8 cellular contexts compared by ENCODE assay signal in the genomic region with DNA sequence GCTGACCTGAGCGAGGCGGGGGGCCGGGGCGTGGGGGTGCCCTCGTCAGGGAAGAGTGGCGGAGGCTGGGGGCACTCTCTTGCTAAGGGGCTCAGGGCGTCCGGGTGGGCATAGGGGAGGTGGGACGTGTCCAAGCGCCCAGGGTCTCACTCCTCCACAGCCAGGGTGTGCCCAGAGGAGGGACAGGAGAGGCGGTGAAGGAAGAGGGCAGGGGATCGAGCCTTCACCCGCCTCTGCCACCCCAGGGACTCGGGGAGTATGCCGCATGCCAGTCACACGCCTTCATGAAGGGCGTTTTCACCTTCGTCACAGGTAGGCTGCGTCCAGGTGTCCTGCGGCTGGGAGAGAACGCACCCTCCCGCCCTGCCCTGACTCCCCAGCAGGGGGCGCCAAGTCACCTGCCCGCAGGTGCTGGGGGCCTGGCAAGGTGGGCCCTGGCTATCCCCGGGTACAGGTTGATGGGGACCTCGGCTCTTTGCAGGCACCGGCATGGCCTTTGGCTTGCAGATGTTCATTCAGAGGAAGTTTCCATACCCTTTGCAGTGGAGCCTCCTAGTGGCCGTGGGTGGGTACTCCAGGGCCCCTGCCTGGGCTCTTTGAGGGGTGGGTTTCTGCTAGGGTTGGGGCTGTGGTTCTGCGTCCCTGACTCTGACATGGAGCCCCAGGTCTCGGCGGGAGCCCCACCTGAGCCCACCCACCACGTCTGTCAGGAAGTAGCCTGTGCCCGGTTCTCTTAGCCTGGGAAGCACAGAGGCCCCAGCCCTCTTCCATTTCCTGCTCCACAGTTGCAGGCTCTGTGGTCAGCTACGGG. TPM values are rescaled to one million over a fixed set of nuclear protein-coding genes. Genes with fewer than 3 reads are reported as not detected.
DNase-seq lines count a peak whose midpoint lies in the region; ATAC-seq and TF ChIP-seq lines count a peak whose summit lies in the region.

No MANE protein-coding gene starts in this region.

- DNase-seq in AG10803 (ENCODE audit: low read depth), result no peak
- DNase-seq in NAMALWA (ENCODE audit: low spot score), result peak; percentile 82
- DNase-seq in cardiac fibroblast (ENCODE audit: low read depth in 2 of 2), result peak; percentile 34 to 45
- DNase-seq in stimulated activated CD4-positive, alpha-beta T cell treated with anti-CD3 and anti-CD28 coated beads, TNF-alpha, amount 100 ng/mL, for 24 hours (ENCODE audit: low read depth in 3 of 3), result peak in 2 of 3 experiments; percentile 48 to 64
- DNase-seq in NCI-H524 treated with DMSO at 0.1 percent for 48 hours (lab: John Stamatoyannopoulos, UW), result no peak

- H3K4me3 ChIP-seq in AG10803 (ENCODE audit: low read length) (peak overlapping the region; percentile 97), WI38 (ENCODE audit: low read depth, low read length) (peak overlapping the region; percentile 85), cardiac fibroblast (replicated peaks in 1 of 2; ENCODE audit: low read depth in 2 of 2, low read length in 2 of 2) (peak overlapping the region; percentile 92 to 99), liver (ENCODE audit: low read depth in 1 of 3, low read length in 3 of 3) (peak overlapping the region; percentile 67 to 78 (median 75))

- H3K9me3 ChIP-seq in liver (ENCODE audit: control insufficient read depth in 4 of 4, low read length in 3 of 4), result no peaks in the 10 kb centered on the region

- H3K36me3 ChIP-seq in liver (ENCODE audit: control insufficient read depth in 4 of 4, insufficient read depth in 3 of 4, low read depth in 1 of 4, low read length in 3 of 4), result peaks cover 0 to 2% (median under 1%) of the 10 kb centered on the region in 4 donors

- no peaks in the 10 kb centered on the region for H3K27me3 ChIP-seq in liver (ENCODE audit: control insufficient read depth in 4 of 4, insufficient read depth in 4 of 4, low read length in 3 of 4)

- WGBS in liver, result 6% methylated on average over 34 of the region's 34 CpGs

- TF ChIP-seq CTCF in AG10803 (conservative IDR thresholded peaks at IDR 0.05; ENCODE audit: low read length) (peak; percentile 79), WI38 (IDR thresholded peaks at IDR 0.05; ENCODE audit: low read depth, low read length) (peak; percentile 98), cardiac fibroblast (IDR thresholded peaks at IDR 0.05; ENCODE audit: low read depth, low read length) (peak; percentile 86), liver (IDR thresholded peaks at IDR 0.05; ENCODE audit: low read depth, low read length, missing input control) (peak; percentile 75)

- TF ChIP-seq RAD21 in liver (IDR thresholded peaks at IDR 0.05), result peak; percentile 72 to 76

- peaks cover 6 to 54% (median 45%) of the 10 kb centered on the region in 4 donors for H3K4me1 ChIP-seq in liver (ENCODE audit: control insufficient read depth in 4 of 4, insufficient read depth in 4 of 4, low read length in 3 of 4)

- H3K9ac ChIP-seq in liver (ENCODE audit: low read depth in 1 of 2, low read length in 2 of 2), result peak overlapping the region; percentile 60 to 67

- ATAC-seq in GM19023 (IDR thresholded peaks at IDR 0.05; ENCODE audit: unreplicated experiment), result peak; percentile 13

- peak overlapping the region; percentile 91 to 92 for H3K27ac ChIP-seq in liver (ENCODE audit: low read depth in 1 of 2, low read length in 2 of 2)

TF ChIP-seq in liver, 16 proteins besides CTCF, POLR2A, EP300 and RAD21:
- TF ChIP-seq HNF4G (IDR thresholded peaks at IDR 0.05) (no peak), EGR1 (IDR thresholded peaks at IDR 0.05; ENCODE audit: low read depth in 2 of 2) (no peak), FOXA2 (IDR thresholded peaks at IDR 0.05) (no peak), GABPA (IDR thresholded peaks at IDR 0.05 in 1 of 2, conservative IDR thresholded peaks at IDR 0.05 in 1 of 2) (peak in 1 of 2 donors; percentile 18), RXRA (IDR thresholded peaks at IDR 0.05) (no peak)
- TF ChIP-seq, protein P1, sequence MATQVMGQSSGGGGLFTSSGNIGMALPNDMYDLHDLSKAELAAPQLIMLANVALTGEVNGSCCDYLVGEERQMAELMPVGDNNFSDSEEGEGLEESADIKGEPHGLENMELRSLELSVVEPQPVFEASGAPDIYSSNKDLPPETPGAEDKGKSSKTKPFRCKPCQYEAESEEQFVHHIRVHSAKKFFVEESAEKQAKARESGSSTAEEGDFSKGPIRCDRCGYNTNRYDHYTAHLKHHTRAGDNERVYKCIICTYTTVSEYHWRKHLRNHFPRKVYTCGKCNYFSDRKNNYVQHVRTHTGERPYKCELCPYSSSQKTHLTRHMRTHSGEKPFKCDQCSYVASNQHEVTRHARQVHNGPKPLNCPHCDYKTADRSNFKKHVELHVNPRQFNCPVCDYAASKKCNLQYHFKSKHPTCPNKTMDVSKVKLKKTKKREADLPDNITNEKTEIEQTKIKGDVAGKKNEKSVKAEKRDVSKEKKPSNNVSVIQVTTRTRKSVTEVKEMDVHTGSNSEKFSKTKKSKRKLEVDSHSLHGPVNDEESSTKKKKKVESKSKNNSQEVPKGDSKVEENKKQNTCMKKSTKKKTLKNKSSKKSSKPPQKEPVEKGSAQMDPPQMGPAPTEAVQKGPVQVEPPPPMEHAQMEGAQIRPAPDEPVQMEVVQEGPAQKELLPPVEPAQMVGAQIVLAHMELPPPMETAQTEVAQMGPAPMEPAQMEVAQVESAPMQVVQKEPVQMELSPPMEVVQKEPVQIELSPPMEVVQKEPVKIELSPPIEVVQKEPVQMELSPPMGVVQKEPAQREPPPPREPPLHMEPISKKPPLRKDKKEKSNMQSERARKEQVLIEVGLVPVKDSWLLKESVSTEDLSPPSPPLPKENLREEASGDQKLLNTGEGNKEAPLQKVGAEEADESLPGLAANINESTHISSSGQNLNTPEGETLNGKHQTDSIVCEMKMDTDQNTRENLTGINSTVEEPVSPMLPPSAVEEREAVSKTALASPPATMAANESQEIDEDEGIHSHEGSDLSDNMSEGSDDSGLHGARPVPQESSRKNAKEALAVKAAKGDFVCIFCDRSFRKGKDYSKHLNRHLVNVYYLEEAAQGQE (IDR thresholded peaks at IDR 0.05), result peak; percentile 13
- TF ChIP-seq, protein P2, sequence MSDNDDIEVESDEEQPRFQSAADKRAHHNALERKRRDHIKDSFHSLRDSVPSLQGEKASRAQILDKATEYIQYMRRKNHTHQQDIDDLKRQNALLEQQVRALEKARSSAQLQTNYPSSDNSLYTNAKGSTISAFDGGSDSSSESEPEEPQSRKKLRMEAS (IDR thresholded peaks at IDR 0.05), result no peak

RNA-seq across cellular contexts. Expression of a gene that starts 0.5 kb away (rescaled TPM):
- total RNA-seq in liver, result 10 to 100 TPM; 32.2 to 58.9 TPM
- 10 to 100 TPM; 73.6 to 74.7 TPM for polyA plus RNA-seq in liver

RNA-seq across cellular contexts. Expression of a gene that starts 4.5 kb away (rescaled TPM):
- 1 to 10 TPM in 1 of 2 donors, under 1 TPM in 1; 0.75 to 1.8 TPM for total RNA-seq in liver
- polyA plus RNA-seq in liver, result 1 to 10 TPM in 1 of 2 donors, under 1 TPM in 1; 0.20 to 1.3 TPM

RNA-seq across cellular contexts. Expression of a gene that starts 16.1 kb away (rescaled TPM):
- total RNA-seq in liver, result 10 to 100 TPM; 12.6 to 32.6 TPM
- polyA plus RNA-seq in liver, result 1 to 10 TPM; 3.6 to 8.7 TPM

RNA-seq across cellular contexts. Expression of a gene that starts 27.4 kb away (rescaled TPM):
- not detected for total RNA-seq in liver
- not detected for polyA plus RNA-seq in liver

RNA-seq across cellular contexts. Expression of a gene that starts 33.6 kb away (rescaled TPM):
- not detected for total RNA-seq in liver
- polyA plus RNA-seq in liver, result not detected

Comparison
In these comparisons a context has a peak if more than half of its experiments do, and no peak if none do; other contexts are left out.
1. DNase-seq: peak in NAMALWA (single experiment), cardiac fibroblast (2 of 2) and stimulated activated CD4-positive, alpha-beta T cell treated with anti-CD3 and anti-CD28 coated beads, TNF-alpha, amount 100 ng/mL, for 24 hours (2 of 3); none in AG10803 (single experiment) and NCI-H524 treated with DMSO at 0.1 percent for 48 hours (single experiment).
2. Peak in every context shown above with its lines, with median percentiles within 50 percentile points of each other: H3K4me3 ChIP-seq and CTCF ChIP-seq.